26 cellular contexts compared by ENCODE assay signal in genomic region chr22:44210721-44211120, GRCh38. TPM values are rescaled to one million over a fixed set of nuclear protein-coding genes. Genes with fewer than 3 reads are reported as not detected.
DNase-seq lines count a peak whose midpoint lies in the region; ATAC-seq, FAIRE-seq and TF ChIP-seq lines count a peak whose summit lies in the region.
"Had no signal": no experiment of that assay in that cellular context is flagged by ENCODE, and none has a peak within 500 bp of the region (broad histone marks: within the 10 kb centered on the region; RNA-seq: fewer than 3 reads in every experiment).

No MANE protein-coding gene starts in this region.

- no TSS peak for BruUV-seq in MCF 10A (replicated peaks; lab: Mats Ljungman, UMichigan)

- H3K36me3 Mint-ChIP-seq in MCF 10A (ENCODE audit: insufficient read depth, unreplicated experiment) (no peaks in the 10 kb centered on the region), mesothelial cell of epicardium (peaks cover 1% of the 10 kb centered on the region)

- H3K27ac ChIP-seq in breast epithelium, result no peak overlapping the region
- H3K27ac ChIP-seq: lower lobe of right lung, neutrophil, SJCRH30 had no signal

- TF ChIP-seq CTCF in MCF 10A (IDR thresholded peaks at IDR 0.05; ENCODE audit: unreplicated experiment) (no peak), breast epithelium (IDR thresholded peaks at IDR 0.05) (no peak), astrocyte of the spinal cord (IDR thresholded peaks at IDR 0.05; ENCODE audit: low read depth, low read length) (no peak), fibroblast of the aortic adventitia (IDR thresholded peaks at IDR 0.05; ENCODE audit: insufficient read depth, low read length) (no peak), mesothelial cell of epicardium (IDR thresholded peaks at IDR 0.05; ENCODE audit: unreplicated experiment) (no peak)

- H3K4me1 Mint-ChIP-seq in MCF 10A (ENCODE audit: insufficient read depth, unreplicated experiment) (peaks cover 13% of the 10 kb centered on the region), mesothelial cell of epicardium (no peaks in the 10 kb centered on the region)

- in situ Hi-C loops in astrocyte of the spinal cord (cut with HindIII; ENCODE audit: low sequenced_read_pairs), result no loop called here

- FAIRE-seq in urothelium cell line (lab: Jason Lieb, UNC), result peak; percentile 63
- FAIRE-seq: islet of Langerhans had no signal

- peaks cover 12 to 16% of the 10 kb centered on the region in 2 donors for H3K9me3 ChIP-seq in breast epithelium
- H3K9me3 ChIP-seq: neutrophil, SJCRH30 had no signal

- DNase-seq in MCF 10A (ENCODE audit: unreplicated experiment) (peak; percentile 66), breast epithelium (ENCODE audit: low spot score in 2 of 2) (no peak), astrocyte of the spinal cord (ENCODE audit: low read depth, low spot score) (peak; percentile 27), fibroblast of the aortic adventitia (ENCODE audit: low read depth) (peak; percentile 73), urothelium cell line (ENCODE audit: low spot score) (no peak), mesothelial cell of epicardium (ENCODE audit: low spot score in 2 of 2, unreplicated experiment in 2 of 2) (no peak), germinal center (ENCODE audit: low spot score) (no peak)
- DNase-seq: activated CD4-positive, alpha-beta T cell treated with anti-CD3 and anti-CD28 coated beads, Interleukin-2, amount 50 U/mL, for 4 hours; activated CD8-positive, alpha-beta memory T cell treated with anti-CD3 and anti-CD28 coated beads, Interleukin-2, amount 50 U/mL, for 48 hours; activated naive CD8-positive, alpha-beta T cell treated with anti-CD3 and anti-CD28 coated beads, Interleukin-2, amount 50 U/mL, for 24 hours; C1 segment of cervical spinal cord; cerebellar nuclear complex; hippocampal formation; lower lobe of right lung; NCI-H187; PC-3; retina; SJCRH30 had no signal

- ATAC-seq in GM19023 (IDR thresholded peaks at IDR 0.05; ENCODE audit: unreplicated experiment), result no peak
- ATAC-seq: activated naive CD8-positive, alpha-beta T cell treated with anti-CD3 and anti-CD28 coated beads, Interleukin-2, amount 50 U/mL, for 24 hours; lower lobe of right lung; PC-3 had no signal

- H3K4me1 ChIP-seq in breast epithelium, result no peaks in the 10 kb centered on the region
- H3K4me1 ChIP-seq: lower lobe of right lung, SJCRH30 had no signal

- H3K27me3 Mint-ChIP-seq in MCF 10A (ENCODE audit: insufficient read depth, unreplicated experiment), result peaks cover 33% of the 10 kb centered on the region
- peaks cover 31% of the 10 kb centered on the region for H3K27me3 Mint-ChIP-seq in mesothelial cell of epicardium (ENCODE audit: low read depth)
- H3K27me3 Mint-ChIP-seq: activated naive CD8-positive, alpha-beta T cell treated with anti-CD3 and anti-CD28 coated beads, Interleukin-2, amount 50 U/mL, for 24 hours; IgD-negative memory B cell had no signal

- intact Hi-C loops in MCF 10A (cut with micrococcal nuclease) (no loop called here), breast epithelium (cut with DNase I; ENCODE audit: low total_unique reads) (no loop called here)

- H3K27me3 ChIP-seq in breast epithelium, result no peaks in the 10 kb centered on the region
- H3K27me3 ChIP-seq: neutrophil, SJCRH30, suprapubic skin had no signal

- CTCF ChIA-PET in MCF 10A (lab: Yijun Ruan, JAX), result no interaction called here

- no peak for TF ChIP-seq POLR2A in breast epithelium (IDR thresholded peaks at IDR 0.05)

- H3K9me3 Mint-ChIP-seq in MCF 10A (ENCODE audit: unreplicated experiment) (peaks cover 13% of the 10 kb centered on the region), mesothelial cell of epicardium (peaks cover 16% of the 10 kb centered on the region)

- H3K27ac Mint-ChIP-seq in MCF 10A (ENCODE audit: low read depth, unreplicated experiment) (peak overlapping the region; percentile 44), mesothelial cell of epicardium (no peak overlapping the region)
- H3K27ac Mint-ChIP-seq: activated naive CD8-positive, alpha-beta T cell treated with anti-CD3 and anti-CD28 coated beads, Interleukin-2, amount 50 U/mL, for 24 hours had no signal

- no peaks in the 10 kb centered on the region for H3K36me3 ChIP-seq in breast epithelium
- H3K36me3 ChIP-seq: lower lobe of right lung, SJCRH30, suprapubic skin had no signal

- H3K4me3 Mint-ChIP-seq in MCF 10A (ENCODE audit: unreplicated experiment) (peak overlapping the region; percentile 8), mesothelial cell of epicardium (no peak overlapping the region)
- H3K4me3 Mint-ChIP-seq: activated naive CD8-positive, alpha-beta T cell treated with anti-CD3 and anti-CD28 coated beads, Interleukin-2, amount 50 U/mL, for 24 hours had no signal

- no peak overlapping the region for H3K4me3 ChIP-seq in breast epithelium
- no peak overlapping the region for H3K4me3 ChIP-seq in astrocyte of the spinal cord (ENCODE audit: low read depth, low read length)
- H3K4me3 ChIP-seq in fibroblast of the aortic adventitia (ENCODE audit: low read depth, low read length), result no peak overlapping the region
- H3K4me3 ChIP-seq: lower lobe of right lung, SJCRH30, suprapubic skin had no signal

- POLR2A ChIA-PET in MCF 10A (lab: Yijun Ruan, JAX), result no interaction called here

RNA-seq across cellular contexts. Expression of gene PARVG, which starts 30.0 kb away (rescaled TPM):
- total RNA-seq in MCF 10A (2022) (0.23 TPM in 1 of 2 replicates, not detected in the other), breast epithelium (10 to 100 TPM; 10.2 to 39.2 (median 26.2) TPM), fibroblast of the aortic adventitia (ENCODE audit: low replicate concordance) (not detected in 2 replicates), mesothelial cell of epicardium (0.53 to 1.0 TPM (median 0.66 TPM) in 3 replicates)
- total RNA-seq: A172, fibroblast of villous mesenchyme, G401, PC-3, SJCRH30 had no signal

Comparison
In these comparisons a context has a peak if more than half of its experiments do, and no peak if none do; other contexts are left out.
1. DNase-seq: peak in MCF 10A (single experiment), astrocyte of the spinal cord (single experiment) and fibroblast of the aortic adventitia (single experiment); none in breast epithelium (0 of 2), urothelium cell line (single experiment), mesothelial cell of epicardium (0 of 2) and germinal center (single experiment).